19 cellular contexts compared by ENCODE assay signal in genomic region chr10:24590697-24591457, GRCh38.
"Had no signal": no experiment of that assay in that cellular context is flagged by ENCODE, and none has a peak within 500 bp of the region (broad histone marks: within the 10 kb centered on the region; RNA-seq: fewer than 3 reads in every experiment).

No MANE protein-coding gene starts in this region.

- H3K4me1 Mint-ChIP-seq: nephron progenitor cell; stimulated activated memory B cell treated with anti-CD40 and anti-IgM and Interleukin-4, amounts not matched to agents 10 μg/mL and 1 μg/mL and 100 μg/mL, for 72 hours had no signal

- H3K4me3 Mint-ChIP-seq: naive thymus-derived CD8-positive, alpha-beta T cell; nephron progenitor cell; stimulated activated memory B cell treated with anti-CD40 and anti-IgM and Interleukin-4, amounts not matched to agents 10 μg/mL and 1 μg/mL and 100 μg/mL, for 72 hours; stimulated activated naive CD8-positive, alpha-beta T cell treated with anti-CD3 and anti-CD28 coated beads, Interleukin-15, Interleukin-2, amounts not matched to agents 100 ng/mL and 50 ng/mL, for 24 hours had no signal

- H3K27me3 Mint-ChIP-seq: naive thymus-derived CD8-positive, alpha-beta T cell; stimulated activated memory B cell treated with anti-CD40 and anti-IgM and Interleukin-4, amounts not matched to agents 10 μg/mL and 1 μg/mL and 100 μg/mL, for 72 hours; stimulated activated naive CD8-positive, alpha-beta T cell treated with anti-CD3 and anti-CD28 coated beads, Interleukin-15, Interleukin-2, amounts not matched to agents 100 ng/mL and 50 ng/mL, for 24 hours had no signal

- ATAC-seq: left ventricle myocardium superior; lower lobe of right lung; naive thymus-derived CD8-positive, alpha-beta T cell; right cardiac atrium; stimulated activated memory B cell treated with anti-CD40 and anti-IgM and Interleukin-4, amounts not matched to agents 10 μg/mL and 1 μg/mL and 100 μg/mL, for 72 hours; upper lobe of right lung had no signal

- H3K4me3 ChIP-seq: lower lobe of right lung, prostate gland, sigmoid colon, suprapubic skin, transverse colon, upper lobe of right lung, uterus had no signal

- H3K27ac Mint-ChIP-seq: nephron progenitor cell; stimulated activated memory B cell treated with anti-CD40 and anti-IgM and Interleukin-4, amounts not matched to agents 10 μg/mL and 1 μg/mL and 100 μg/mL, for 72 hours; stimulated activated naive CD8-positive, alpha-beta T cell treated with anti-CD3 and anti-CD28 coated beads, Interleukin-15, Interleukin-2, amounts not matched to agents 100 ng/mL and 50 ng/mL, for 24 hours had no signal

- DNase-seq: cortex of kidney; effector CD4-positive, alpha-beta T cell; head of caudate nucleus; left ventricle myocardium superior; lower lobe of right lung; naive thymus-derived CD8-positive, alpha-beta T cell; nephron progenitor cell; nucleus accumbens; right cardiac atrium; sigmoid colon; stimulated activated CD4-positive, alpha-beta T cell treated with anti-CD3 and anti-CD28 coated beads, Interleukin-2, amount 100 ng/mL, for 24 hours; stimulated activated CD4-positive, alpha-beta T cell treated with anti-CD3 and anti-CD28 coated beads, Interleukin-4, amount 100 ng/mL, for 24 hours; transverse colon; upper lobe of right lung; uterus had no signal

- H3K27ac ChIP-seq: lower lobe of right lung, prostate gland, sigmoid colon, suprapubic skin, transverse colon, upper lobe of right lung, uterus had no signal

- H3K9me3 Mint-ChIP-seq: naive thymus-derived CD8-positive, alpha-beta T cell; nephron progenitor cell; stimulated activated memory B cell treated with anti-CD40 and anti-IgM and Interleukin-4, amounts not matched to agents 10 μg/mL and 1 μg/mL and 100 μg/mL, for 72 hours; stimulated activated naive CD8-positive, alpha-beta T cell treated with anti-CD3 and anti-CD28 coated beads, Interleukin-15, Interleukin-2, amounts not matched to agents 100 ng/mL and 50 ng/mL, for 24 hours had no signal

- H3K27me3 ChIP-seq: sigmoid colon, suprapubic skin, transverse colon, upper lobe of right lung, uterus had no signal
